10 cellular contexts compared by ENCODE assay signal in the genomic region with DNA sequence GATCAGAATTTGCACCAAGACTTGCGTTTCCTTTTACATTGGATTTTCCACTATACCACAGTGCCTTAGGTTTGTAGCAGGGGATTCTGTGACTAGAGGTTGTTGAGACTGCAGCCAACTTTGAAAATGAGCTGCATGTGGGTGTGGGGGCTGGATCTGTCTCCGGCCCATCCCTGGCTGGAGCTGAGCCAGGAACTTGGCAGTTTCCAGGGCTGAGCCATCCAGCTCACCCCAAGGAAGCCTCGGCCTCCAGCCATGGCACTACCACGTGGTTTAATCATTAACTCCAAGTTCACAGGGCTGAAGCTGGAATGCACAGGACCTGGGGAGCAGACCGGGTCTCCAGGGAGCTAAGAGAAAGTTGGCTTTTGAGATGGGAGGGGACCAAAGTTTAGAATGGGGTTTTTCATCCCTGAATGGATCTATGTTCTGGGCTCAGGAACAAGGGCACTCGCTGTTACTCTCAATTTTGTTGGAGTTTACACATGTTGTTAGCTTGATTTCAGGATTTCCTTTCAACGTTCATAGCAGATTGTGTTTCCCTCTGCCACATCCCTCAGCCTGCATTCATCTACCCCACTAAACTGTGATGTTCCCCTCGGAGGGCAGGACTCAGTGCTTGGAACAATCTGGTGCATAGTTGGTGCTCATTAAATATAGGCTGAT. TPM values are rescaled to one million over a fixed set of nuclear protein-coding genes. Genes with fewer than 3 reads are reported as not detected.
DNase-seq lines count a peak whose midpoint lies in the region; ATAC-seq and TF ChIP-seq lines count a peak whose summit lies in the region.
"Had no signal": no experiment of that assay in that cellular context is flagged by ENCODE, and none has a peak within 500 bp of the region (broad histone marks: within the 10 kb centered on the region; RNA-seq: fewer than 3 reads in every experiment).

No MANE protein-coding gene starts in this region.

- H3K36me3 ChIP-seq in mucosa of descending colon (ENCODE audit: low read depth), result no peaks in the 10 kb centered on the region

- intact Hi-C loops in mucosa of descending colon (cut with DNase I, micrococcal nuclease) (loop anchor here in 1 of 2 donors (10.0 kb wide), 1 partner anchor 132 kb away; no protein-coding TSS in a partner anchor), cardiac septum (cut with DNase I) (no loop called here)

- no peaks in the 10 kb centered on the region for H3K9me3 ChIP-seq in mucosa of descending colon

- H3K4me3 ChIP-seq in epithelial cell of esophagus (ENCODE audit: low read length) (no peak overlapping the region), mucosa of descending colon (no peak overlapping the region)

- peaks cover 16% of the 10 kb centered on the region for H3K4me1 ChIP-seq in mucosa of descending colon (ENCODE audit: low read depth)

- DNase-seq in AG20443 (ENCODE audit: low spot score), result peak; percentile 70
- peak; percentile 71 for DNase-seq in HuH-7.5 (ENCODE audit: low spot score)
- DNase-seq in epithelial cell of esophagus (ENCODE audit: low read depth), result peak; percentile 24
- peak; percentile 88 to 92 (median 90) for DNase-seq in mucosa of descending colon
- DNase-seq in cardiac septum (ENCODE audit: low spot score), result no peak
- no peak for DNase-seq in activated gamma-delta T cell treated with Interleukin-2 at 50 U/mL for 16 hours
- DNase-seq in ecto neural progenitor cell (ENCODE audit: low spot score), result no peak
- DNase-seq: NCI-H187, nephron progenitor cell had no signal

- TF ChIP-seq CTCF in epithelial cell of esophagus (IDR thresholded peaks at IDR 0.05; ENCODE audit: insufficient read depth, low read depth, low read length, missing control alignments), result no peak
- TF ChIP-seq CTCF in mucosa of descending colon (IDR thresholded peaks at IDR 0.05), result no peak

- peak; percentile 87 for ATAC-seq in mucosa of descending colon
- no peak for ATAC-seq in GM21447 (IDR thresholded peaks at IDR 0.05; ENCODE audit: unreplicated experiment)

RNA-seq across cellular contexts. Expression of gene HNF1B, which starts 42.3 kb away (rescaled TPM):
- total RNA-seq in mucosa of descending colon, result 10 to 100 TPM; 21.1 to 54.6 (median 34.8) TPM
- total RNA-seq in cardiac septum, result not detected

Comparison
In these comparisons a context has a peak if more than half of its experiments do, and no peak if none do; other contexts are left out.
1. DNase-seq: peak in AG20443 (single experiment), HuH-7.5 (single experiment), epithelial cell of esophagus (single experiment) and mucosa of descending colon (3 of 3); none in cardiac septum (single experiment), activated gamma-delta T cell treated with Interleukin-2 at 50 U/mL for 16 hours (single experiment) and ecto neural progenitor cell (single experiment).
2. RNA of gene HNF1B, which starts 42.3 kb away (total RNA-seq): 21.1 to 54.6 TPM in mucosa of descending colon; not detected in cardiac septum (single experiment); every median in the first group is over 10 times any median in the second.